ENCODE assay signal across 22 cellular contexts in genomic region chr12:45279916-45280547, GRCh38.
A peak's percentile ranks its signal among the peaks of the same experiment; 100 is the strongest.
DNase-seq lines count a peak whose midpoint lies in the region; ATAC-seq and TF ChIP-seq lines count a peak whose summit lies in the region.
"Had no signal": no experiment of that assay in that cellular context is flagged by ENCODE, and none has a peak within 500 bp of the region (broad histone marks: within the 10 kb centered on the region; RNA-seq: fewer than 3 reads in every experiment).

No MANE protein-coding gene starts in this region.

- H3K27ac ChIP-seq in liver (ENCODE audit: low read depth in 1 of 2, low read length in 2 of 2) = peak overlapping the region in 1 of 2 donors; percentile 9
- H3K27ac ChIP-seq in aorta (ENCODE audit: low read depth in 1 of 2, low read length in 2 of 2) = peak overlapping the region; percentile 68 to 89
- no peak overlapping the region for H3K27ac ChIP-seq in GM23248
- H3K27ac ChIP-seq: 22Rv1, adrenal gland had no signal

- no peaks in the 10 kb centered on the region for H3K27me3 Mint-ChIP-seq in chondrocyte (ENCODE audit: low read depth)
- no peaks in the 10 kb centered on the region for H3K27me3 Mint-ChIP-seq in activated CD4-positive, alpha-beta memory T cell treated with anti-CD3 and anti-CD28 coated beads for 36 hours
- H3K27me3 Mint-ChIP-seq: B cell; stimulated activated memory B cell treated with anti-CD40 and anti-IgM and Interleukin-4, amounts not matched to agents 10 μg/mL and 1 μg/mL and 100 μg/mL, for 72 hours had no signal

- peaks cover 18% of the 10 kb centered on the region for H3F3A ChIP-seq in GM23248 (ENCODE audit: insufficient read depth)

- H3K4me2 ChIP-seq in GM23248 (ENCODE audit: unreplicated experiment) = no peak overlapping the region
- H3K4me2 ChIP-seq: GM23338, smooth muscle cell had no signal

- 32% methylated on average over 3 of the region's 3 CpGs for WGBS in liver
- WGBS in aorta, 2 donors = 7 to 9% methylated on average over 3 of the region's 3 CpGs
- 98 to 100% methylated on average over 3 of the region's 3 CpGs for WGBS in GM23248 (ENCODE audit: low coverage in 1 of 2, low lambda C conversion rate in 2 of 2, missing lambda C conversion rate in 2 of 2), 2 experiments

- in situ Hi-C loops in GM23248 (cut with MboI) = no loop called here

- TF ChIP-seq RAD21 in liver (IDR thresholded peaks at IDR 0.05) = peak; percentile 11 to 40

- H3K4me3 ChIP-seq in liver (ENCODE audit: low read depth in 1 of 3, low read length in 3 of 3) (no peak overlapping the region), aorta (ENCODE audit: low read length in 2 of 2) (peak overlapping the region in 1 of 2 donors; percentile 12), GM23248 (no peak overlapping the region)
- H3K4me3 ChIP-seq: adrenal gland, GM23338, smooth muscle cell had no signal

- intact Hi-C loops in aorta (cut with DNase I) = loop anchor here in 1 of 2 donors (10.0 kb wide), 1 partner anchor 65 kb away; the partner anchor contains the start of gene ANO6
- intact Hi-C loops in activated CD4-positive, alpha-beta memory T cell treated with anti-CD3 and anti-CD28 coated beads for 36 hours (cut with micrococcal nuclease) = no loop called here

- H3K36me3 ChIP-seq in liver (ENCODE audit: control insufficient read depth in 4 of 4, insufficient read depth in 3 of 4, low read depth in 1 of 4, low read length in 3 of 4) (no peaks in the 10 kb centered on the region), aorta (ENCODE audit: control insufficient read depth in 1 of 2, insufficient read depth in 2 of 2, low read length in 1 of 2) (no peaks in the 10 kb centered on the region), GM23248 (ENCODE audit: low read depth) (no peaks in the 10 kb centered on the region)
- H3K36me3 ChIP-seq: adrenal gland had no signal

- H3K79me2 ChIP-seq in GM23248 (ENCODE audit: insufficient read depth) = peaks cover 87% of the 10 kb centered on the region

- no peak for ATAC-seq in aorta (ENCODE audit: low FRiP score)
- ATAC-seq: activated CD8-positive, alpha-beta T cell treated with anti-CD3 and anti-CD28 coated beads, Interleukin-2, amount 10 ng/mL, durations not matched to agents 7 days and 5 days; GM23338; stimulated activated memory B cell treated with anti-CD40 and anti-IgM and Interleukin-4, amounts not matched to agents 10 μg/mL and 1 μg/mL and 100 μg/mL, for 72 hours had no signal

- H3K9me2 ChIP-seq in GM23248 (ENCODE audit: insufficient read depth) = no peaks in the 10 kb centered on the region

- no peaks in the 10 kb centered on the region for H4K20me1 ChIP-seq in GM23248 (ENCODE audit: insufficient read depth)

- CTCF ChIA-PET in activated CD4-positive, alpha-beta memory T cell treated with anti-CD3 and anti-CD28 coated beads for 36 hours (lab: Charles Lee) = no interaction called here

- H3K9me3 Mint-ChIP-seq in chondrocyte (ENCODE audit: low read depth) = no peaks in the 10 kb centered on the region
- H3K9me3 Mint-ChIP-seq in activated CD4-positive, alpha-beta memory T cell treated with anti-CD3 and anti-CD28 coated beads for 36 hours = no peaks in the 10 kb centered on the region
- H3K9me3 Mint-ChIP-seq: GM23338 had no signal

- no peak overlapping the region for H3K4me3 Mint-ChIP-seq in chondrocyte (ENCODE audit: unreplicated experiment)
- H3K4me3 Mint-ChIP-seq in activated CD4-positive, alpha-beta memory T cell treated with anti-CD3 and anti-CD28 coated beads for 36 hours = no peak overlapping the region
- H3K4me3 Mint-ChIP-seq: activated CD8-positive, alpha-beta T cell treated with anti-CD3 and anti-CD28 coated beads, Interleukin-2, amount 10 ng/mL, durations not matched to agents 7 days and 5 days; B cell; GM23338; stimulated activated memory B cell treated with anti-CD40 and anti-IgM and Interleukin-4, amounts not matched to agents 10 μg/mL and 1 μg/mL and 100 μg/mL, for 72 hours had no signal

- H3K27me3 ChIP-seq in liver (ENCODE audit: control insufficient read depth in 4 of 4, insufficient read depth in 4 of 4, low read length in 3 of 4) (no peaks in the 10 kb centered on the region), aorta (ENCODE audit: control insufficient read depth in 1 of 2, insufficient read depth in 2 of 2, low read length in 1 of 2) (no peaks in the 10 kb centered on the region), GM23248 (replicated peaks; ENCODE audit: insufficient read depth) (no peaks in the 10 kb centered on the region)
- H3K27me3 ChIP-seq: adrenal gland had no signal

- DNase-seq in NCI-H146 (lab: John Stamatoyannopoulos, UW) (peak; percentile 15), NCI-H146 treated with DMSO at 0.1 percent for 48 hours (lab: John Stamatoyannopoulos, UW; ENCODE audit: unreplicated experiment) (no peak), chondrocyte (ENCODE audit: low spot score) (no peak), aorta (no peak), GM23248 (no peak)
- no peak for DNase-seq in activated CD4-positive, alpha-beta T cell treated with anti-CD3 and anti-CD28 coated beads for 48 hours
- DNase-seq in activated CD4-positive, alpha-beta memory T cell treated with anti-CD3 and anti-CD28 coated beads for 36 hours = no peak
- DNase-seq: activated CD4-positive, CD25-positive, alpha-beta regulatory T cell; activated CD8-positive, alpha-beta T cell treated with anti-CD3 and anti-CD28 coated beads, Interleukin-2, amount 10 ng/mL, durations not matched to agents 7 days and 5 days; activated naive CD4-positive, alpha-beta T cell; activated T-cell treated with anti-CD3 and anti-CD28 coated beads, Interleukin-2, amount 50 U/mL, for 1 hour; adrenal gland; COR-L47; DND-41; NCI-H526; posterior cingulate gyrus had no signal

- H3K27ac Mint-ChIP-seq in chondrocyte (ENCODE audit: unreplicated experiment) = peak overlapping the region; percentile 42
- H3K27ac Mint-ChIP-seq in activated CD4-positive, alpha-beta memory T cell treated with anti-CD3 and anti-CD28 coated beads for 36 hours = no peak overlapping the region
- H3K27ac Mint-ChIP-seq: activated CD8-positive, alpha-beta T cell treated with anti-CD3 and anti-CD28 coated beads, Interleukin-2, amount 10 ng/mL, durations not matched to agents 7 days and 5 days; B cell; GM23338; stimulated activated memory B cell treated with anti-CD40 and anti-IgM and Interleukin-4, amounts not matched to agents 10 μg/mL and 1 μg/mL and 100 μg/mL, for 72 hours had no signal

- H2AFZ ChIP-seq in GM23248 = no peak overlapping the region
- H2AFZ ChIP-seq: GM23338 had no signal

- TF ChIP-seq CTCF in chondrocyte (IDR thresholded peaks at IDR 0.05) = no peak
- TF ChIP-seq CTCF in liver (IDR thresholded peaks at IDR 0.05; ENCODE audit: low read depth, low read length, missing input control) = no peak

- POLR2A ChIA-PET in activated CD4-positive, alpha-beta memory T cell treated with anti-CD3 and anti-CD28 coated beads for 36 hours (lab: Charles Lee) = no interaction called here

- H3K9me3 ChIP-seq in liver (ENCODE audit: control insufficient read depth in 4 of 4, low read length in 3 of 4) (no peaks in the 10 kb centered on the region), aorta (ENCODE audit: control insufficient read depth, low read length) (no peaks in the 10 kb centered on the region), GM23248 (ENCODE audit: low read depth) (no peaks in the 10 kb centered on the region)
- H3K9me3 ChIP-seq: adrenal gland had no signal

- H3K9ac ChIP-seq in liver (ENCODE audit: low read depth in 1 of 2, low read length in 2 of 2) (no peak overlapping the region), GM23248 (no peak overlapping the region)

- peaks cover 50% of the 10 kb centered on the region for H3K4me1 Mint-ChIP-seq in chondrocyte (ENCODE audit: low read depth)
- peaks cover 5% of the 10 kb centered on the region for H3K4me1 Mint-ChIP-seq in activated CD4-positive, alpha-beta memory T cell treated with anti-CD3 and anti-CD28 coated beads for 36 hours (ENCODE audit: low read depth)
- H3K4me1 Mint-ChIP-seq: B cell had no signal

- H3K36me3 Mint-ChIP-seq in chondrocyte (ENCODE audit: low read depth) = no peaks in the 10 kb centered on the region
- H3K36me3 Mint-ChIP-seq in activated CD4-positive, alpha-beta memory T cell treated with anti-CD3 and anti-CD28 coated beads for 36 hours = peaks cover 18% of the 10 kb centered on the region

- H3K4me1 ChIP-seq in liver (ENCODE audit: control insufficient read depth in 4 of 4, insufficient read depth in 4 of 4, low read length in 3 of 4) (peaks cover 0 to 30% (median 15%) of the 10 kb centered on the region in 4 donors), aorta (ENCODE audit: control insufficient read depth in 1 of 2, insufficient read depth in 2 of 2, low read length in 2 of 2) (peaks cover 12 to 17% of the 10 kb centered on the region in 2 donors), GM23248 (ENCODE audit: insufficient read depth) (peaks cover 24% of the 10 kb centered on the region)

TF ChIP-seq in liver, 16 proteins besides CTCF, POLR2A, EP300 and RAD21 (continues in another document):
- TF ChIP-seq YY1 (IDR thresholded peaks at IDR 0.05) (peak; percentile 40), REST (IDR thresholded peaks at IDR 0.05) (peak; percentile 34), HNF4G (IDR thresholded peaks at IDR 0.05) (peak; percentile 78), JUND (IDR thresholded peaks at IDR 0.05) (peak; percentile 20 to 48), TAF1 (conservative IDR thresholded peaks at IDR 0.05) (no peak), RXRA (IDR thresholded peaks at IDR 0.05) (peak; percentile 74 to 79), EGR1 (IDR thresholded peaks at IDR 0.05; ENCODE audit: low read depth in 2 of 2) (no peak)
